Comparison of ENCODE assay signal across 16 cellular contexts in the genomic region with DNA sequence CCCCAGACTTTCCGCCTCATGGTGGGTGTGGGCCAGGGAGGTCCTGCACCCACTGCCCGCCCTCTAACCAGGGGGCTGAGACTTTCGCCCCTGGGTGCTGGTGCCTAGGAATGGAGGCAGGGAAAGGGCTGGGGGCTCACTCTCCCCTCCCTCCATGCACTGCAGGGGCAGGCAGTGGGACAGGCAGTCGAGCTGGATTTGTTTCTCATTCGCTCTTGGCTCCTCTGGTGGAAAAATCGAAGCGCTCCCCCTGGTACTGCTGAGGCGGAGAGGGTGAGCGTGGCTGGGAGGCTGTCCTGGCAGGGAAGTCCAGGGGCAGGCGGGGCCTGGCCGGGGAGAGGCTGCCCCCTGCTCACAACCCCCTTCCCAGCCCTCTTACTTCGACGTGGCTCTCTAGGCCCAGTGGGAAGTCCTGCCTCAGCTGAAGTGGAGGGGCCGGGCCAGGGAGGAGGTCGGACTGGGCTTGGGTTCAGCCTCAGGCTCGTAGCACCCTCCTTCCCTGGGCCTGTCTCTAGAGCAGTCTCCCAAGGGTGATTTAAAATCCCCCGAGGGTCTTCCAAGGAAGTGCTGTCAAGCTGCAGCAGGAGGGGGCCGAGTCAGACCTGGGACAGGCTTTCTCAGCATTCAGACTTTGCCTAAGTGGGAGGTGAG. TPM values are rescaled to one million over a fixed set of nuclear protein-coding genes. Genes with fewer than 3 reads are reported as not detected.
A peak's percentile ranks its signal among the peaks of the same experiment; 100 is the strongest.
DNase-seq lines count a peak whose midpoint lies in the region; ATAC-seq and TF ChIP-seq lines count a peak whose summit lies in the region.
"Had no signal": no experiment of that assay in that cellular context is flagged by ENCODE, and none has a peak within 500 bp of the region (broad histone marks: within the 10 kb centered on the region; RNA-seq: fewer than 3 reads in every experiment).

No MANE protein-coding gene starts in this region.

- H3K36me3 ChIP-seq in heart left ventricle = no peaks in the 10 kb centered on the region
- no peaks in the 10 kb centered on the region for H3K36me3 ChIP-seq in right atrium auricular region
- no peaks in the 10 kb centered on the region for H3K36me3 ChIP-seq in osteoblast (ENCODE audit: insufficient read depth, low read length)

- H3K27ac Mint-ChIP-seq in stimulated activated memory B cell treated with anti-CD40 and anti-IgM and Interleukin-4, amounts not matched to agents 10 μg/mL and 1 μg/mL and 100 μg/mL, for 72 hours = no peak overlapping the region
- H3K27ac Mint-ChIP-seq: CD8-positive, alpha-beta T cell; effector memory CD8-positive, alpha-beta T cell had no signal

- H2AFZ ChIP-seq in osteoblast (ENCODE audit: low read length) = no peak overlapping the region

- H3K79me2 ChIP-seq in osteoblast (ENCODE audit: insufficient read depth, low read length) = no peaks in the 10 kb centered on the region

- DNase-seq in heart left ventricle = no peak
- no peak for DNase-seq in right atrium auricular region (ENCODE audit: low spot score)
- DNase-seq in left ventricle myocardium superior = no peak
- DNase-seq in osteoblast (ENCODE audit: insufficient read length, low spot score, missing footprints) = peak; percentile 73
- no peak for DNase-seq in cerebellar cortex (ENCODE audit: low spot score)
- DNase-seq in NCI-H2107 (lab: John Stamatoyannopoulos, UW) = no peak
- no peak for DNase-seq in activated CD4-positive, alpha-beta T cell treated with anti-CD3 and anti-CD28 coated beads for 48 hours
- DNase-seq: activated naive CD4-positive, alpha-beta T cell; effector memory CD8-positive, alpha-beta T cell; NCI-H146; NCI-H510A; posterior cingulate gyrus; substantia nigra had no signal

- TF ChIP-seq CTCF in heart left ventricle (IDR thresholded peaks at IDR 0.05) (no peak), right atrium auricular region (IDR thresholded peaks at IDR 0.05) (no peak), osteoblast (IDR thresholded peaks at IDR 0.05; ENCODE audit: extremely low read depth, low read depth, low read length) (no peak)

- H3K4me1 ChIP-seq in heart left ventricle (peaks cover 0 to 25% (median 0%) of the 10 kb centered on the region in 12 donors), right atrium auricular region (peaks cover 0 to 9% of the 10 kb centered on the region in 2 donors), osteoblast (ENCODE audit: insufficient read depth, low read length) (peaks cover 23% of the 10 kb centered on the region)

- TF ChIP-seq POLR2A in heart left ventricle (IDR thresholded peaks at IDR 0.05) = no peak

- H3K4me3 ChIP-seq in heart left ventricle (no peak overlapping the region), right atrium auricular region (no peak overlapping the region), osteoblast (ENCODE audit: insufficient read depth, low read length) (no peak overlapping the region)

- no peaks in the 10 kb centered on the region for H4K20me1 ChIP-seq in osteoblast (ENCODE audit: insufficient read depth, low read length)

- H3K36me3 Mint-ChIP-seq in stimulated activated memory B cell treated with anti-CD40 and anti-IgM and Interleukin-4, amounts not matched to agents 10 μg/mL and 1 μg/mL and 100 μg/mL, for 72 hours = no peaks in the 10 kb centered on the region
- H3K36me3 Mint-ChIP-seq: CD8-positive, alpha-beta T cell had no signal

- intact Hi-C loops in heart left ventricle (cut with DNase I) (no loop called here), left ventricle myocardium superior (cut with micrococcal nuclease) (no loop called here)

- no peak overlapping the region for H3K4me2 ChIP-seq in osteoblast (ENCODE audit: insufficient read depth, low read length)

- H3K4me1 Mint-ChIP-seq in stimulated activated memory B cell treated with anti-CD40 and anti-IgM and Interleukin-4, amounts not matched to agents 10 μg/mL and 1 μg/mL and 100 μg/mL, for 72 hours = no peaks in the 10 kb centered on the region

- H3K27me3 ChIP-seq in heart left ventricle = peaks cover 0 to 14% (median 0%) of the 10 kb centered on the region in 9 donors
- no peaks in the 10 kb centered on the region for H3K27me3 ChIP-seq in right atrium auricular region
- H3K27me3 ChIP-seq in osteoblast (ENCODE audit: insufficient read depth, low read length) = no peaks in the 10 kb centered on the region

- no peaks in the 10 kb centered on the region for H3K9me3 Mint-ChIP-seq in stimulated activated memory B cell treated with anti-CD40 and anti-IgM and Interleukin-4, amounts not matched to agents 10 μg/mL and 1 μg/mL and 100 μg/mL, for 72 hours
- H3K9me3 Mint-ChIP-seq: CD8-positive, alpha-beta T cell; effector memory CD8-positive, alpha-beta T cell had no signal

- peaks cover 56% of the 10 kb centered on the region for H3K27me3 Mint-ChIP-seq in stimulated activated memory B cell treated with anti-CD40 and anti-IgM and Interleukin-4, amounts not matched to agents 10 μg/mL and 1 μg/mL and 100 μg/mL, for 72 hours

- H3K9me3 ChIP-seq in heart left ventricle (no peaks in the 10 kb centered on the region), right atrium auricular region (no peaks in the 10 kb centered on the region), osteoblast (ENCODE audit: low read depth, low read length) (no peaks in the 10 kb centered on the region)

- H3K27ac ChIP-seq in heart left ventricle = peak overlapping the region in 4 of 12 donors; percentile 43 to 70 (median 54)
- no peak overlapping the region for H3K27ac ChIP-seq in right atrium auricular region
- H3K27ac ChIP-seq in osteoblast (ENCODE audit: low read depth, low read length) = no peak overlapping the region

- ATAC-seq in heart left ventricle = peak; percentile 12 to 50 (median 36)
- ATAC-seq in left ventricle myocardium superior = peak; percentile 26
- no peak for ATAC-seq in stimulated activated memory B cell treated with anti-CD40 and anti-IgM and Interleukin-4, amounts not matched to agents 10 μg/mL and 1 μg/mL and 100 μg/mL, for 72 hours
- ATAC-seq: CD8-positive, alpha-beta T cell; effector memory CD8-positive, alpha-beta T cell had no signal

- WGBS in heart left ventricle, 4 donors = 47 to 67% (median 65%) methylated on average over 16 to 18 of the region's 18 CpGs

- no peak overlapping the region for H3K4me3 Mint-ChIP-seq in stimulated activated memory B cell treated with anti-CD40 and anti-IgM and Interleukin-4, amounts not matched to agents 10 μg/mL and 1 μg/mL and 100 μg/mL, for 72 hours
- H3K4me3 Mint-ChIP-seq: CD8-positive, alpha-beta T cell; effector memory CD8-positive, alpha-beta T cell had no signal

RNA-seq across cellular contexts. Expression of gene TMEM92, which starts 16.6 kb away (rescaled TPM):
- not detected for total RNA-seq in heart left ventricle
- polyA plus RNA-seq in heart left ventricle = under 1 TPM in 1 of 2 donors, not detected in 1; 0.11 TPM
- total RNA-seq in right atrium auricular region = not detected
- not detected for total RNA-seq in left ventricle myocardium superior
- under 0.01 and 0.36 TPM in 2 replicates for total RNA-seq in osteoblast
- total RNA-seq: CD8-positive, alpha-beta T cell; OCI-LY7 had no signal

RNA-seq across cellular contexts. Expression of gene COL1A1, which starts 56.3 kb away (rescaled TPM):
- total RNA-seq in heart left ventricle = 100 to 1,000 TPM in 3 of 9 donors, 10 to 100 TPM in 6; 10.2 to 897 (median 55.4) TPM
- polyA plus RNA-seq in heart left ventricle = 100 to 1,000 TPM in 1 of 2 donors, 10 to 100 TPM in 1; 17.2 to 109 TPM
- 100 to 1,000 TPM in 1 of 2 donors, 10 to 100 TPM in 1; 19.8 to 180 TPM for total RNA-seq in right atrium auricular region
- total RNA-seq in left ventricle myocardium superior = 26.8 TPM
- total RNA-seq in osteoblast = 6,718 and 8,987 TPM in 2 replicates
- total RNA-seq: OCI-LY7 had no signal
